8 cellular contexts compared by ENCODE assay signal in the genomic region with DNA sequence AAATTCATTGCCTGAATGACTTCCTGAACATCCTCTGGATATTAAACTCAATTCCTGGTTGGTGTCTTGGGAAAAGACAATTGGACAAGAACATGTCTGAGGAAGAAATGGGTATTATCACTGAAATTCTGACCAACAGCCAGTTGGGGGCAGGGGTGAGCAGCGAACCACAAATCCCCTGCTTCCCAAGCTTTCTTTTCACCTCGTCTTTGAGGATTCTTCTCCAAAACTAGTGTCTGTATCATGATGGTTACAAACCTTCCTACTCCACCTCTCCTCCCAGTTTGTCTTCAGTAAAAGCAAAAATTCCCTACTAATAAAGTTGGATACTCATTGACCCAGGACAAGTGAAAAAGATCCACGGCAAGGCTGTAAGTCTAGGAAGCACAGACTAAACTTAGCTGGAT. TPM values are rescaled to one million over a fixed set of nuclear protein-coding genes. Genes with fewer than 3 reads are reported as not detected.
A peak's percentile ranks its signal among the peaks of the same experiment; 100 is the strongest.
DNase-seq lines count a peak whose midpoint lies in the region; ATAC-seq and TF ChIP-seq lines count a peak whose summit lies in the region.

No MANE protein-coding gene starts in this region.

- DNase-seq in GM23338 (ENCODE audit: low spot score) (peak; percentile 76), SK-N-SH (peak; percentile 55), foreskin keratinocyte (no peak), renal cortical epithelial cell (ENCODE audit: low read depth) (peak; percentile 32), lower leg skin (ENCODE audit: low spot score in 2 of 2) (no peak)
- no peak for DNase-seq in stimulated activated naive CD4-positive, alpha-beta T cell treated with Interleukin-2 at 50 U/mL for 16 hours (lab: John Stamatoyannopoulos, UW)
- DNase-seq in CD4-positive, alpha-beta memory T cell: no peak

- H3K9me2 ChIP-seq in GM23338 (ENCODE audit: insufficient read depth): no peaks in the 10 kb centered on the region
- H3K9me2 ChIP-seq in SK-N-SH: no peaks in the 10 kb centered on the region

- no peak overlapping the region for H3K4me3 ChIP-seq in GM23338
- peak overlapping the region in 1 of 2 experiments; percentile 34; a peak in 1 of 4 replicates for H3K4me3 ChIP-seq in SK-N-SH (ENCODE audit: low read depth in 2 of 2, low read length in 1 of 2)
- H3K4me3 ChIP-seq in lower leg skin (ENCODE audit: low read depth, poor library complexity, severe bottlenecking): no peak overlapping the region
- no peak overlapping the region for H3K4me3 ChIP-seq in CD4-positive, alpha-beta memory T cell (ENCODE audit: low read length in 2 of 2)

- H3K36me3 Mint-ChIP-seq in GM23338 (ENCODE audit: low read depth): no peaks in the 10 kb centered on the region
- H3K36me3 Mint-ChIP-seq in CD4-positive, alpha-beta memory T cell: no peaks in the 10 kb centered on the region

- peak; percentile 64 for TF ChIP-seq RAD21 in SK-N-SH (IDR thresholded peaks at IDR 0.05; ENCODE audit: low read length)

- H3F3A ChIP-seq in GM23338 (replicated peaks; ENCODE audit: low read depth): no peaks in the 10 kb centered on the region
- H3F3A ChIP-seq in SK-N-SH (replicated peaks; ENCODE audit: insufficient read depth): no peaks in the 10 kb centered on the region

- H3K4me1 Mint-ChIP-seq in GM23338: no peaks in the 10 kb centered on the region
- H3K4me1 Mint-ChIP-seq in CD4-positive, alpha-beta memory T cell: peaks cover 19 to 36% (median 29%) of the 10 kb centered on the region in 4 donors

- H3K27me3 ChIP-seq in GM23338 (ENCODE audit: insufficient read depth): no peaks in the 10 kb centered on the region
- no peaks in the 10 kb centered on the region; the same call in 1 of the 2 replicates for H3K27me3 ChIP-seq in SK-N-SH (ENCODE audit: insufficient read depth)
- no peaks in the 10 kb centered on the region for H3K27me3 ChIP-seq in foreskin keratinocyte
- H3K27me3 ChIP-seq in CD4-positive, alpha-beta memory T cell (ENCODE audit: insufficient read depth, low read length): no peaks in the 10 kb centered on the region

- TF ChIP-seq EP300 in SK-N-SH (IDR thresholded peaks at IDR 0.05; ENCODE audit: borderline replicate concordance in 1 of 2, low read depth in 1 of 2, low read length in 1 of 2): no peak

- H4K20me1 ChIP-seq in GM23338 (replicated peaks; ENCODE audit: insufficient read depth) (no peaks in the 10 kb centered on the region), SK-N-SH (ENCODE audit: insufficient read depth) (no peaks in the 10 kb centered on the region)

- no peak overlapping the region for H3K27ac Mint-ChIP-seq in GM23338
- peak overlapping the region in 1 of 7 donors; percentile 29 for H3K27ac Mint-ChIP-seq in CD4-positive, alpha-beta memory T cell

- CTCF ChIA-PET in SK-N-SH (lab: Yijun Ruan, JAX): interaction anchor here (0.7 to 3.8 kb wide), 17 partner anchors 8 to 401 kb away, joined by 3 to 26 read pairs (median 5); no protein-coding TSS in a partner anchor
- CTCF ChIA-PET in CD4-positive, alpha-beta memory T cell (lab: Charles Lee; ENCODE audit: partially characterized antibody): interaction anchor here (0.9 to 3.6 kb wide), 6 partner anchors 10 to 389 kb away, joined by 3 to 18 read pairs (median 4); no protein-coding TSS in a partner anchor

- no peaks in the 10 kb centered on the region for H3K79me2 ChIP-seq in GM23338 (replicated peaks; ENCODE audit: insufficient read depth)
- H3K79me2 ChIP-seq in SK-N-SH (ENCODE audit: insufficient read depth): no peaks in the 10 kb centered on the region

- intact Hi-C loops in lower leg skin (cut with DNase I; ENCODE audit: low total_unique reads): loop anchor here (10.0 kb wide), 1 partner anchor 380 kb away; no protein-coding TSS in a partner anchor
- intact Hi-C loops in CD4-positive, alpha-beta memory T cell (cut with micrococcal nuclease): loop anchor here (5.0 kb wide), 2 partner anchors 148 to 292 kb away; a partner anchor contains a TSS

- H3K27ac ChIP-seq in C4-2B (no peak overlapping the region), GM23338 (ENCODE audit: low read depth) (no peak overlapping the region), SK-N-SH (ENCODE audit: low read depth in 2 of 2, low read length in 1 of 2) (no peak overlapping the region), foreskin keratinocyte (no peak overlapping the region)
- H3K27ac ChIP-seq in CD4-positive, alpha-beta memory T cell (ENCODE audit: low read depth, low read length): no peak overlapping the region

- 5% methylated on average over 3 of the region's 3 CpGs for WGBS in SK-N-SH (ENCODE audit: low lambda C conversion rate)
- 39 to 42% methylated on average over 3 of the region's 3 CpGs for WGBS in lower leg skin, 2 donors

- POLR2A ChIA-PET in SK-N-SH (lab: Yijun Ruan, JAX): no interaction called here
- POLR2A ChIA-PET in CD4-positive, alpha-beta memory T cell (lab: Charles Lee; ENCODE audit: partially characterized antibody): interaction anchor here (1.4 to 1.5 kb wide), 2 partner anchors 43 to 47 kb away, joined by 3 to 6 read pairs; no protein-coding TSS in a partner anchor

- TF ChIP-seq POLR2A in lower leg skin (IDR thresholded peaks at IDR 0.05): no peak

- H3K4me2 ChIP-seq in GM23338 (no peak overlapping the region), SK-N-SH (no peak overlapping the region)

- H3K4me1 ChIP-seq in GM23338 (ENCODE audit: insufficient read depth) (no peaks in the 10 kb centered on the region), SK-N-SH (ENCODE audit: control insufficient read depth in 1 of 2, insufficient read depth in 2 of 2, low read depth in 1 of 2, low read length in 1 of 2) (no peaks in the 10 kb centered on the region), foreskin keratinocyte (no peaks in the 10 kb centered on the region)
- H3K4me1 ChIP-seq in CD4-positive, alpha-beta memory T cell (ENCODE audit: insufficient read depth, low read length): peaks cover 35% of the 10 kb centered on the region

- peaks cover 3% of the 10 kb centered on the region for H3K27me3 Mint-ChIP-seq in GM23338 (ENCODE audit: insufficient read depth, low read depth, poor library complexity)
- H3K27me3 Mint-ChIP-seq in CD4-positive, alpha-beta memory T cell: no peaks in the 10 kb centered on the region

- H3K4me3 Mint-ChIP-seq in GM23338: no peak overlapping the region
- no peak overlapping the region for H3K4me3 Mint-ChIP-seq in CD4-positive, alpha-beta memory T cell

- H3K9me3 ChIP-seq in SK-N-SH: no peaks in the 10 kb centered on the region
- no peaks in the 10 kb centered on the region for H3K9me3 ChIP-seq in CD4-positive, alpha-beta memory T cell (ENCODE audit: control insufficient read depth in 1 of 2, low read length in 2 of 2)

- H3K9ac ChIP-seq in SK-N-SH: no peak overlapping the region

- H3K36me3 ChIP-seq in GM23338 (ENCODE audit: insufficient read depth): no peaks in the 10 kb centered on the region
- H3K36me3 ChIP-seq in SK-N-SH (replicated peaks in 1 of 2; ENCODE audit: control insufficient read depth in 1 of 2, insufficient read depth in 2 of 2, low read length in 1 of 2): no peaks in the 10 kb centered on the region
- H3K36me3 ChIP-seq in CD4-positive, alpha-beta memory T cell (ENCODE audit: insufficient read depth, low read length): no peaks in the 10 kb centered on the region

- ATAC-seq in GM23338 (peak; percentile 44; the same call in 2 of the 3 replicates), foreskin keratinocyte (peak; percentile 51)

- H2AFZ ChIP-seq in GM23338: no peak overlapping the region
- no peak overlapping the region for H2AFZ ChIP-seq in SK-N-SH (ENCODE audit: low read depth)

- TF ChIP-seq CTCF in C4-2B (conservative IDR thresholded peaks at IDR 0.05) (peak; percentile 76), GM23338 (conservative IDR thresholded peaks at IDR 0.05; ENCODE audit: low read depth in 2 of 2) (peak; percentile 76 to 83), SK-N-SH (IDR thresholded peaks at IDR 0.05) (peak; percentile 70), foreskin keratinocyte (conservative IDR thresholded peaks at IDR 0.05) (peak; percentile 86), lower leg skin (IDR thresholded peaks at IDR 0.05) (no peak)

- H3K9me3 Mint-ChIP-seq in GM23338: no peaks in the 10 kb centered on the region
- no peaks in the 10 kb centered on the region for H3K9me3 Mint-ChIP-seq in CD4-positive, alpha-beta memory T cell

TF ChIP-seq in GM23338, 12 proteins besides CTCF, POLR2A, EP300 and RAD21 (continues in another document):
- TF ChIP-seq POLR2AphosphoS5 (IDR thresholded peaks at IDR 0.05; ENCODE audit: low read depth): no peak
- TF ChIP-seq CREB1 (CRISPR knock-in tag; IDR thresholded peaks at IDR 0.05; ENCODE audit: low read depth): no peak

TF ChIP-seq in SK-N-SH, 30 proteins besides CTCF, POLR2A, EP300 and RAD21:
- peak; percentile 39; the same call in 1 of the 2 replicates for TF ChIP-seq SMC3 (IDR thresholded peaks at IDR 0.05; ENCODE audit: low read depth, low read length)
- no peak for TF ChIP-seq MEF2A (IDR thresholded peaks at IDR 0.05; ENCODE audit: borderline replicate concordance, low read depth)
TF ChIP-seq in SK-N-SH: peak in this region for 1.

RNA-seq across cellular contexts. Expression of a gene that starts 48.3 kb away (rescaled TPM):
- 233 and 248 TPM in 2 replicates for total RNA-seq in GM23338 (2014; rRNA removed; shearing (Covaris generic))
- polyA plus RNA-seq in GM23338 (2016; fragmentation: Nextera tagmentation; extraction: Ambion mirVana) (90.9 and 93.2 TPM in 2 replicates), SK-N-SH (2012; rRNA removed) (287 and 310 TPM in 2 replicates), foreskin keratinocyte (293 and 310 TPM in 2 replicates)
- 240 and 255 TPM in 2 replicates for polyA plus RNA-seq in SK-N-SH (2012; cell fraction: cytosol; rRNA removed)
- polyA plus RNA-seq in SK-N-SH (2012; cell fraction: nucleus; rRNA removed): 297 and 306 TPM in 2 replicates
- total RNA-seq in foreskin keratinocyte (383 and 394 TPM in 2 replicates), renal cortical epithelial cell (367 and 387 TPM in 2 replicates), lower leg skin (100 to 1,000 TPM in 3 of 4 donors, 10 to 100 TPM in 1; 83.2 to 163 (median 144) TPM)
- total RNA-seq in CD4-positive, alpha-beta memory T cell: 100 to 1,000 TPM; 295 to 298 TPM
- polyA plus RNA-seq in CD4-positive, alpha-beta memory T cell: 100 to 1,000 TPM; 337 to 348 TPM

Comparison
In these comparisons a context has a peak if more than half of its experiments do, and no peak if none do; other contexts are left out.
1. CTCF ChIP-seq: peak in C4-2B (single experiment), GM23338 (2 of 2), SK-N-SH (single experiment) and foreskin keratinocyte (single experiment); none in lower leg skin (0 of 3).
2. DNase-seq: peak in GM23338 (single experiment), SK-N-SH (single experiment) and renal cortical epithelial cell (single experiment); none in foreskin keratinocyte (0 of 2), stimulated activated naive CD4-positive, alpha-beta T cell treated with Interleukin-2 at 50 U/mL for 16 hours (single experiment), lower leg skin (0 of 2) and CD4-positive, alpha-beta memory T cell (0 of 5).